In genomic region chr18:27627927-27628326, GRCh38 we compare ENCODE assay signal across 28 cellular contexts.
DNase-seq lines count a peak whose midpoint lies in the region; ATAC-seq, FAIRE-seq and TF ChIP-seq lines count a peak whose summit lies in the region.
"Had no signal": no experiment of that assay in that cellular context is flagged by ENCODE, and none has a peak within 500 bp of the region (broad histone marks: within the 10 kb centered on the region; RNA-seq: fewer than 3 reads in every experiment).

No MANE protein-coding gene starts in this region.

- TF ChIP-seq CTCF in A549 (IDR thresholded peaks at IDR 0.05), result no peak
- no peak for TF ChIP-seq CTCF in BE2C (IDR thresholded peaks at IDR 0.05; ENCODE audit: low read depth, low read length)
- TF ChIP-seq CTCF in glutamatergic neuron (IDR thresholded peaks at IDR 0.05; ENCODE audit: partially characterized antibody, unreplicated experiment), result no peak
- no peak for TF ChIP-seq CTCF in suprapubic skin (IDR thresholded peaks at IDR 0.05)

- H3K4me1 ChIP-seq in A549 (no peaks in the 10 kb centered on the region), BE2C (no peaks in the 10 kb centered on the region), suprapubic skin (no peaks in the 10 kb centered on the region)
- H3K4me1 ChIP-seq: breast epithelium, gastrocnemius medialis, tibial artery had no signal

- H3K27ac ChIP-seq in A549 (no peak overlapping the region), suprapubic skin (no peak overlapping the region)
- H3K27ac ChIP-seq: breast epithelium, coronary artery, gastrocnemius medialis, GM23248, SK-N-MC, tibial artery had no signal

- 9% methylated on average over 4 of the region's 4 CpGs for WGBS in A549 (ENCODE audit: missing lambda C conversion rate)
- 55% methylated on average over 4 of the region's 4 CpGs for WGBS in suprapubic skin

- no peak overlapping the region for H3K4me2 ChIP-seq in A549

- FAIRE-seq in A549 (lab: Jason Lieb, UNC), result no peak
- FAIRE-seq: GM18507, HTR-8/SVneo, RCC 7860 had no signal

- H3K4me1 Mint-ChIP-seq in glutamatergic neuron (ENCODE audit: low read depth, unreplicated experiment), result peaks cover 11% of the 10 kb centered on the region
- H3K4me1 Mint-ChIP-seq: activated CD8-positive, alpha-beta memory T cell treated with anti-CD3 and anti-CD28 coated beads, Interleukin-2, amount 10 ng/mL, durations not matched to agents 7 days and 5 days; CD4-positive, CD25-positive, alpha-beta regulatory T cell had no signal

- no peaks in the 10 kb centered on the region for H3K36me3 Mint-ChIP-seq in glutamatergic neuron (ENCODE audit: unreplicated experiment)
- H3K36me3 Mint-ChIP-seq: activated CD8-positive, alpha-beta memory T cell treated with anti-CD3 and anti-CD28 coated beads, Interleukin-2, amount 10 ng/mL, durations not matched to agents 7 days and 5 days; CD4-positive, CD25-positive, alpha-beta regulatory T cell had no signal

- no peaks in the 10 kb centered on the region for H3K27me3 Mint-ChIP-seq in glutamatergic neuron (ENCODE audit: unreplicated experiment)
- H3K27me3 Mint-ChIP-seq: activated CD8-positive, alpha-beta memory T cell treated with anti-CD3 and anti-CD28 coated beads, Interleukin-2, amount 10 ng/mL, durations not matched to agents 7 days and 5 days; CD4-positive, CD25-positive, alpha-beta regulatory T cell; stimulated activated naive CD8-positive, alpha-beta T cell treated with anti-CD3 and anti-CD28 coated beads, Interleukin-15, Interleukin-2, amounts not matched to agents 100 ng/mL and 50 ng/mL, for 24 hours had no signal

- no peak for TF ChIP-seq POLR2A in A549 (IDR thresholded peaks at IDR 0.05; ENCODE audit: low read length)
- no peak for TF ChIP-seq POLR2A in suprapubic skin (IDR thresholded peaks at IDR 0.05)

- H3K4me3 Mint-ChIP-seq in glutamatergic neuron (ENCODE audit: unreplicated experiment), result no peak overlapping the region
- H3K4me3 Mint-ChIP-seq: activated CD8-positive, alpha-beta memory T cell treated with anti-CD3 and anti-CD28 coated beads, Interleukin-2, amount 10 ng/mL, durations not matched to agents 7 days and 5 days; activated naive CD4-positive, alpha-beta T cell treated with anti-CD3 and anti-CD28 coated beads for 36 hours; activated T-cell treated with anti-CD3 and anti-CD28 coated beads, Interleukin-2, amount 50 U/mL, for 72 hours; CD4-positive, CD25-positive, alpha-beta regulatory T cell; stimulated activated naive CD8-positive, alpha-beta T cell treated with anti-CD3 and anti-CD28 coated beads, Interleukin-15, Interleukin-2, amounts not matched to agents 100 ng/mL and 50 ng/mL, for 24 hours had no signal

- POLR2A ChIA-PET in A549 (lab: Yijun Ruan, JAX), result no interaction called here

- H3K4me3 ChIP-seq in A549 (no peak overlapping the region), BE2C (ENCODE audit: low read depth, low read length) (no peak overlapping the region), suprapubic skin (no peak overlapping the region)
- H3K4me3 ChIP-seq: breast epithelium, coronary artery, gastrocnemius medialis, GM23248, SK-N-MC, tibial artery had no signal

- no peaks in the 10 kb centered on the region for H3K27me3 ChIP-seq in BE2C
- no peaks in the 10 kb centered on the region for H3K27me3 ChIP-seq in suprapubic skin
- H3K27me3 ChIP-seq: gastrocnemius medialis, tibial artery had no signal

- peak overlapping the region; percentile 46 for H3K27ac Mint-ChIP-seq in glutamatergic neuron (ENCODE audit: unreplicated experiment)
- H3K27ac Mint-ChIP-seq: activated CD8-positive, alpha-beta memory T cell treated with anti-CD3 and anti-CD28 coated beads, Interleukin-2, amount 10 ng/mL, durations not matched to agents 7 days and 5 days; activated naive CD4-positive, alpha-beta T cell treated with anti-CD3 and anti-CD28 coated beads for 36 hours; activated T-cell treated with anti-CD3 and anti-CD28 coated beads, Interleukin-2, amount 50 U/mL, for 72 hours; CD4-positive, CD25-positive, alpha-beta regulatory T cell; stimulated activated naive CD8-positive, alpha-beta T cell treated with anti-CD3 and anti-CD28 coated beads, Interleukin-15, Interleukin-2, amounts not matched to agents 100 ng/mL and 50 ng/mL, for 24 hours had no signal

- DNase-seq in A549 (ENCODE audit: low read depth in 1 of 2, low spot score in 1 of 2) (peak in 1 of 2 experiments; percentile 1), BE2C (peak; percentile 12), NCI-H69 (lab: John Stamatoyannopoulos, UW) (peak; percentile 42), glutamatergic neuron (peak; percentile 20), SKM-1 (lab: John Stamatoyannopoulos, UW; ENCODE audit: unreplicated experiment) (no peak), activated gamma-delta T cell (lab: John Stamatoyannopoulos, UW) (no peak), suprapubic skin (ENCODE audit: low spot score in 2 of 2) (no peak)
- DNase-seq: activated CD4-positive, alpha-beta T cell treated with anti-CD3 and anti-CD28 coated beads, Interleukin-2, amount 50 U/mL, for 1 hour; activated CD8-positive, alpha-beta memory T cell treated with anti-CD3 and anti-CD28 coated beads, Interleukin-2, amount 10 ng/mL, durations not matched to agents 7 days and 5 days; activated naive CD4-positive, alpha-beta T cell treated with anti-CD3 and anti-CD28 coated beads for 36 hours; activated T-cell treated with anti-CD3 and anti-CD28 coated beads, Interleukin-2, amount 50 U/mL, for 72 hours; CD4-positive, CD25-positive, alpha-beta regulatory T cell; gastrocnemius medialis; GM23248; KG1; kidney glomerular epithelial cell; mammary epithelial cell; NCI-H146; NK-92 treated with Interleukin-12 subunit alpha and Interleukin-12 subunit beta, amount 100 ng/mL, for 24 hours; stimulated activated CD4-positive, alpha-beta T cell treated with anti-CD3 and anti-CD28 coated beads, Interleukin-15, amount 100 ng/mL, for 24 hours; tibial artery had no signal

- TF ChIP-seq EP300 in A549 (IDR thresholded peaks at IDR 0.05) (no peak), suprapubic skin (IDR thresholded peaks at IDR 0.05) (no peak)

- H3K36me3 ChIP-seq in BE2C (no peaks in the 10 kb centered on the region), suprapubic skin (no peaks in the 10 kb centered on the region)
- H3K36me3 ChIP-seq: breast epithelium, gastrocnemius medialis, tibial artery had no signal

- CTCF ChIA-PET in A549 (lab: Yijun Ruan, JAX), result no interaction called here

- H3K9me3 ChIP-seq in A549, result no peaks in the 10 kb centered on the region
- H3K9me3 ChIP-seq in BE2C, result no peaks in the 10 kb centered on the region
- H3K9me3 ChIP-seq in suprapubic skin, result no peaks in the 10 kb centered on the region
- H3K9me3 ChIP-seq: breast epithelium, gastrocnemius medialis, tibial artery had no signal

- H3K9me3 Mint-ChIP-seq in glutamatergic neuron (ENCODE audit: unreplicated experiment), result no peaks in the 10 kb centered on the region
- H3K9me3 Mint-ChIP-seq: activated T-cell treated with anti-CD3 and anti-CD28 coated beads, Interleukin-2, amount 50 U/mL, for 72 hours; stimulated activated naive CD8-positive, alpha-beta T cell treated with anti-CD3 and anti-CD28 coated beads, Interleukin-15, Interleukin-2, amounts not matched to agents 100 ng/mL and 50 ng/mL, for 24 hours had no signal

- no peak for TF ChIP-seq RAD21 in A549 (conservative IDR thresholded peaks at IDR 0.05 in 1 of 2, IDR thresholded peaks at IDR 0.05 in 1 of 2)

- ATAC-seq in A549, result peak; percentile 34 to 53; a peak in 2 of 6 replicates
- ATAC-seq: activated CD8-positive, alpha-beta memory T cell treated with anti-CD3 and anti-CD28 coated beads, Interleukin-2, amount 10 ng/mL, durations not matched to agents 7 days and 5 days; activated T-cell treated with anti-CD3 and anti-CD28 coated beads, Interleukin-2, amount 50 U/mL, for 72 hours; gastrocnemius medialis had no signal

TF ChIP-seq in A549, 52 proteins besides CTCF, POLR2A, EP300 and RAD21:
- TF ChIP-seq ZSCAN20 (CRISPR knock-in tag; IDR thresholded peaks at IDR 0.05), result no peak
- no peak for TF ChIP-seq ELK1 (IDR thresholded peaks at IDR 0.05; ENCODE audit: low read depth, low read length)
- TF ChIP-seq RARB (CRISPR knock-in tag; IDR thresholded peaks at IDR 0.05), result no peak
- no peak for TF ChIP-seq CEBPB (IDR thresholded peaks at IDR 0.05)
- no peak for TF ChIP-seq PBX3 (IDR thresholded peaks at IDR 0.05)
- TF ChIP-seq ESRRA (IDR thresholded peaks at IDR 0.05; ENCODE audit: borderline replicate concordance, low read length), result no peak
- no peak for TF ChIP-seq CBX2 (IDR thresholded peaks at IDR 0.05; ENCODE audit: borderline replicate concordance, low read depth)

Comparison
In these comparisons a context has a peak if more than half of its experiments do, and no peak if none do; other contexts are left out.
1. DNase-seq: peak in BE2C (single experiment), NCI-H69 (single experiment) and glutamatergic neuron (single experiment); none in SKM-1 (single experiment), activated gamma-delta T cell (single experiment) and suprapubic skin (0 of 2).